Comparison of ENCODE assay signal across 1 cellular context in genomic region chr4:87007345-87008181, GRCh38.
TF ChIP-seq lines count a peak whose summit lies in the region.

No MANE protein-coding gene starts in this region.

TF ChIP-seq in K562, 482 proteins besides CTCF, POLR2A, EP300 and RAD21 (continued from another document and continues in another):
- TF ChIP-seq ZBTB11 (CRISPR knock-in tag; IDR thresholded peaks at IDR 0.05) (peak in 1 of 3 experiments; percentile 16; a peak in 1 of 6 replicates), AFF4 (CRISPR knock-in tag; IDR thresholded peaks at IDR 0.05) (no peak; the same call in none of the 2 replicates), ZMIZ1 (IDR thresholded peaks at IDR 0.05; ENCODE audit: low read depth in 2 of 2, low read length in 2 of 2) (no peak), THAP7 (CRISPR knock-in tag; IDR thresholded peaks at IDR 0.05) (no peak), CTBP1 (IDR thresholded peaks at IDR 0.05; ENCODE audit: borderline replicate concordance) (peak; percentile 44), SREBF1 (IDR thresholded peaks at IDR 0.05; ENCODE audit: borderline replicate concordance, low read depth, low read length) (no peak), CC2D1A (IDR thresholded peaks at IDR 0.05) (no peak), ZNF274 (IDR thresholded peaks at IDR 0.05; ENCODE audit: borderline replicate concordance, low read depth, low read length) (no peak), CBFA2T3 (IDR thresholded peaks at IDR 0.05) (peak; percentile 55), ZNF449 (CRISPR knock-in tag; IDR thresholded peaks at IDR 0.05) (no peak), TCF7L2 (IDR thresholded peaks at IDR 0.05; ENCODE audit: low read depth, low read length) (no peak), OTX1 (CRISPR knock-in tag; IDR thresholded peaks at IDR 0.05) (0 out of 2 replicates have a peak, but pooled peaks have one; percentile 32), ZNF318 (IDR thresholded peaks at IDR 0.05; ENCODE audit: borderline replicate concordance in 1 of 2, low read depth in 1 of 2) (peak in 1 of 2 experiments; percentile 58; a peak in 1 of 4 replicates), KLF10 (CRISPR knock-in tag; IDR thresholded peaks at IDR 0.05) (no peak), HLTF (IDR thresholded peaks at IDR 0.05) (0 out of 2 replicates have a peak, but pooled peaks have one; percentile 34), MEIS2 (IDR thresholded peaks at IDR 0.05; ENCODE audit: partially characterized antibody) (peak; percentile 40), ZNF436 (CRISPR knock-in tag; IDR thresholded peaks at IDR 0.05) (no peak), ZNF431 (CRISPR knock-in tag; IDR thresholded peaks at IDR 0.05) (no peak; the same call in 1 of the 2 replicates), PCBP1 (IDR thresholded peaks at IDR 0.05; ENCODE audit: low read depth, low read length, poor library complexity, severe bottlenecking) (no peak), FOXA1 (IDR thresholded peaks at IDR 0.05; ENCODE audit: borderline replicate concordance) (no peak), MAFF (IDR thresholded peaks at IDR 0.05; ENCODE audit: low read length) (peak; percentile 99), MAX (CRISPR knock-in tag; IDR thresholded peaks at IDR 0.05) (peak; percentile 42; the same call in 1 of the 2 replicates), ZNF445 (CRISPR knock-in tag; IDR thresholded peaks at IDR 0.05; ENCODE audit: low read depth) (no peak), TRIM24 (IDR thresholded peaks at IDR 0.05) (0 out of 4 replicates have a peak, but pooled peaks of 1 of the 2 experiments have one; percentile 65), GABPA (tag; conservative IDR thresholded peaks at IDR 0.05; ENCODE audit: low read depth) (peak; percentile 63), FOXJ2 (tag; IDR thresholded peaks at IDR 0.05) (peak; percentile 21; the same call in 1 of the 2 replicates), HNRNPUL1 (IDR thresholded peaks at IDR 0.05; ENCODE audit: low read length) (no peak), ZC3H11A (IDR thresholded peaks at IDR 0.05; ENCODE audit: low read depth, low read length) (no peak), NFYB (IDR thresholded peaks at IDR 0.05; ENCODE audit: extremely low read depth, insufficient read length) (no peak), BHLHE40 (IDR thresholded peaks at IDR 0.05; ENCODE audit: low read length) (no peak), ZSCAN29 (IDR thresholded peaks at IDR 0.05) (no peak), SAP30 (IDR thresholded peaks at IDR 0.05; ENCODE audit: borderline replicate concordance, insufficient read depth, low read depth, low read length, poor library complexity, severe bottlenecking) (peak; percentile 45), ARID2 (IDR thresholded peaks at IDR 0.05) (peak; percentile 52; the same call in 1 of the 2 replicates), ATF1 (CRISPR knock-in tag; IDR thresholded peaks at IDR 0.05) (no peak), ATF1 (tag; IDR thresholded peaks at IDR 0.05) (peak; percentile 60), ZNF253 (CRISPR knock-in tag; conservative IDR thresholded peaks at IDR 0.05) (no peak), POLR2B (IDR thresholded peaks at IDR 0.05; ENCODE audit: low read depth, partially characterized antibody) (peak; percentile 81), SMARCA5 (IDR thresholded peaks at IDR 0.05) (peak; percentile 32; the same call in 1 of the 2 replicates), SMARCE1 (IDR thresholded peaks at IDR 0.05) (peak; percentile 64), CAMTA2 (CRISPR knock-in tag; conservative IDR thresholded peaks at IDR 0.05) (no peak), NFE2 (IDR thresholded peaks at IDR 0.05; ENCODE audit: low read depth) (peak; percentile 88), RUNX1 (IDR thresholded peaks at IDR 0.05; ENCODE audit: low read depth) (no peak), ZNF165 (CRISPR knock-in tag; IDR thresholded peaks at IDR 0.05; ENCODE audit: borderline replicate concordance) (no peak), PTBP1 (IDR thresholded peaks at IDR 0.05; ENCODE audit: low read depth, low read length) (no peak)
